Comparison of ENCODE assay signal across 22 cellular contexts in the genomic region with DNA sequence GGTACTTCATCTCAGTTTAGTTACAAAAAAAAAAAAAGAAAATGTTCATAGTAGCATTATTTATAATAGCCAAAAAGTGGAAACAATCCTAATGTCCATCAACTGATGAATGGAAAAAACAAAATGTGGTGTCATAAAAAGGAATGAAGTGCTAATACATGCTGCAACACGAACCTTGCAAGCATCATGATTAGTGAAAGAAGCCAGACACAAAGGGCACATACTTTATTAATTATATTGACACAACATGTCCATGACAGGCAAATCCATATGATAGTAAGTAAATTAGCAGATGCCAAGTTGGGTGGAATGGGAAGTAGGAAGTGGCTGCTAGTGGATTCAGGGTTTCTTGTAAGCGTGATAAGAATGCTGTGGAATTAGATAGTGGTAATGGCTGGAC. TPM values are rescaled to one million over a fixed set of nuclear protein-coding genes. Genes with fewer than 3 reads are reported as not detected.
"Had no signal": no experiment of that assay in that cellular context is flagged by ENCODE, and none has a peak within 500 bp of the region (broad histone marks: within the 10 kb centered on the region; RNA-seq: fewer than 3 reads in every experiment).

No MANE protein-coding gene starts in this region.

- FAIRE-seq: RCC 7860 had no signal

- H3K27me3 ChIP-seq: SJSA1 had no signal

- H3K27ac ChIP-seq: SJSA1, SK-N-MC had no signal

- H3K4me1 ChIP-seq: SJSA1 had no signal

- DNase-seq: Karpas-422, KG1, MM.1S, NCI-H1092 treated with DMSO at 0.1 percent for 48 hours, NCI-H1436, NCI-H187, NCI-H2029, NCI-H2081 treated with DMSO at 0.1 percent for 48 hours, NCI-H2171, NCI-H226, NCI-H446, NCI-H510A, NCI-H524 treated with DMSO at 0.1 percent for 48 hours, NCI-H69, NCI-H774, Right ventricle myocardium superior, RPMI8226, SIG-M5 had no signal

- H3K4me3 ChIP-seq: SJSA1, SK-N-MC had no signal

RNA-seq across cellular contexts. Expression of gene PCDHGC4, which starts 58.2 kb away (rescaled TPM):
- total RNA-seq: HT-29 had no signal
